8 cellular contexts compared by ENCODE assay signal in the genomic region with DNA sequence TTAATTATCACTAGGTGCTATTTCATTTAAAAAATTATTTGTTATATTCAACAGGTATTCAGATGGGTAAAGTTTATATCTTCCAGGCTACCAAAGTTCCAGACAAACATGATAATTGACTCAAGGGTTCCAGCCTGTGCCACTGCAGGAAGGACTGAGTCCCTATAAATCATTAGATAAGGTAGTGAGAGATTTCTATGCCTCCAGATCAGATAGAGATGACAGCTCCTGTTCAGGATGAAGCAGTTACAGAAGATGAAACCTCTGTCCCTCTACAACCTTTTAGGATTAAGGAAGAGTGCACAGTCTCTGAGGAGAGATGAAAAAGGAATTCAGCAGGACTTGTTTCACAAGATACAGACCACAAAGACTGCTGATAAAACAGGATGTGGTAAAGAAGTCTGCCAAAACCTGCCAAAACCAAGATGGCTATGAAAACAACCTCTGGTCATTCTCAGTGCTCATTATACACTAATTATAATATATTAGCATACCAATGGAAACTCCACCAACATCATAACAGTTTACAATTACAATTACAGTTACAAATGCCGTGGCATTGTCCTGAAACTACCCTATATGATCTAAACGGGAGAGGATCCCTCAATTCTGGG.
A peak's percentile ranks its signal among the peaks of the same experiment; 100 is the strongest.
DNase-seq lines count a peak whose midpoint lies in the region; FAIRE-seq and TF ChIP-seq lines count a peak whose summit lies in the region.

No MANE protein-coding gene starts in this region.

- H2AFZ ChIP-seq in astrocyte (ENCODE audit: low read depth, low read length): no peak overlapping the region

- no peaks in the 10 kb centered on the region for H3K79me2 ChIP-seq in astrocyte (ENCODE audit: insufficient read depth, low read length)

- DNase-seq in activated naive CD4-positive, alpha-beta T cell treated with anti-CD3 and anti-CD28 coated beads for 36 hours: peak; percentile 29
- DNase-seq in activated naive CD4-positive, alpha-beta T cell treated with Interleukin-2 at 50 U/mL for 16 hours: no peak
- DNase-seq in HS-5 (ENCODE audit: low read depth) (peak; percentile 66), astrocyte (ENCODE audit: low read depth) (peak; percentile 96), sigmoid colon (no peak), UCSD-AML1 (lab: John Stamatoyannopoulos, UW; ENCODE audit: unreplicated experiment) (no peak), GOT3 (lab: John Stamatoyannopoulos, UW) (no peak), GM10248 (ENCODE audit: extremely low spot score) (no peak)

- no peaks in the 10 kb centered on the region for H3K9me3 ChIP-seq in astrocyte (ENCODE audit: insufficient read depth, low read depth, low read length)
- no peaks in the 10 kb centered on the region for H3K9me3 ChIP-seq in sigmoid colon

- 33 to 34% methylated on average over 2 of the region's 2 CpGs for WGBS in sigmoid colon, 2 donors

- H3K27ac Mint-ChIP-seq in activated naive CD4-positive, alpha-beta T cell treated with anti-CD3 and anti-CD28 coated beads for 36 hours: peak overlapping the region; percentile 37
- H3K27ac Mint-ChIP-seq in astrocyte (ENCODE audit: unreplicated experiment): no peak overlapping the region

- H3K4me1 Mint-ChIP-seq in activated naive CD4-positive, alpha-beta T cell treated with anti-CD3 and anti-CD28 coated beads for 36 hours (ENCODE audit: low read depth): peaks cover 39% of the 10 kb centered on the region
- H3K4me1 Mint-ChIP-seq in astrocyte (ENCODE audit: low read depth, unreplicated experiment): peaks cover 9% of the 10 kb centered on the region

- H3K4me1 ChIP-seq in astrocyte (ENCODE audit: insufficient read depth, low read length) (no peaks in the 10 kb centered on the region), sigmoid colon (peaks cover 0 to 25% (median 16%) of the 10 kb centered on the region in 4 donors)

- peak; percentile 23 for FAIRE-seq in astrocyte (lab: Jason Lieb, UNC)

- H3K4me3 ChIP-seq in astrocyte (ENCODE audit: insufficient read depth, low read depth, low read length) (peak overlapping the region; percentile 1), sigmoid colon (peak overlapping the region in 1 of 4 donors; percentile 5)

- CTCF ChIA-PET in activated naive CD4-positive, alpha-beta T cell treated with anti-CD3 and anti-CD28 coated beads for 36 hours (lab: Charles Lee): no interaction called here
- CTCF ChIA-PET in GM10248 (lab: Yijun Ruan, JAX): interaction anchor here (0.9 to 1.1 kb wide), 2 partner anchors 10 to 20 kb away, joined by 3 read pairs; no protein-coding TSS in a partner anchor

- H3K36me3 ChIP-seq in astrocyte (ENCODE audit: insufficient read depth, low read length) (no peaks in the 10 kb centered on the region), sigmoid colon (no peaks in the 10 kb centered on the region)

- H3K4me3 Mint-ChIP-seq in activated naive CD4-positive, alpha-beta T cell treated with anti-CD3 and anti-CD28 coated beads for 36 hours: no peak overlapping the region
- no peak overlapping the region for H3K4me3 Mint-ChIP-seq in astrocyte (ENCODE audit: unreplicated experiment)

- no peaks in the 10 kb centered on the region for H4K20me1 ChIP-seq in astrocyte (ENCODE audit: insufficient read depth, low read length)

- H3K36me3 Mint-ChIP-seq in activated naive CD4-positive, alpha-beta T cell treated with anti-CD3 and anti-CD28 coated beads for 36 hours (ENCODE audit: low read depth): peaks cover 2% of the 10 kb centered on the region
- no peaks in the 10 kb centered on the region for H3K36me3 Mint-ChIP-seq in astrocyte (ENCODE audit: low read depth, unreplicated experiment)

- peak overlapping the region; percentile 75 for H3K4me2 ChIP-seq in astrocyte (ENCODE audit: low read length)

- TF ChIP-seq POLR2A in sigmoid colon (IDR thresholded peaks at IDR 0.05): no peak

- H3K9me3 Mint-ChIP-seq in activated naive CD4-positive, alpha-beta T cell treated with anti-CD3 and anti-CD28 coated beads for 36 hours: peaks cover 3% of the 10 kb centered on the region
- H3K9me3 Mint-ChIP-seq in astrocyte (ENCODE audit: unreplicated experiment): peaks cover 2% of the 10 kb centered on the region

- TF ChIP-seq EP300 in sigmoid colon (IDR thresholded peaks at IDR 0.05): no peak

- POLR2A ChIA-PET in GM10248 (lab: Yijun Ruan, JAX): no interaction called here

- H3K27ac ChIP-seq in astrocyte (ENCODE audit: low read depth, low read length) (peak overlapping the region; percentile 11), sigmoid colon (peak overlapping the region in 3 of 4 donors; percentile 52 to 64 (median 56))

- H3K27me3 ChIP-seq in astrocyte (ENCODE audit: insufficient read depth, low read length) (peaks cover 2% of the 10 kb centered on the region), sigmoid colon (no peaks in the 10 kb centered on the region)

- intact Hi-C loops in activated naive CD4-positive, alpha-beta T cell treated with anti-CD3 and anti-CD28 coated beads for 36 hours (cut with micrococcal nuclease): no loop called here
- intact Hi-C loops in sigmoid colon (cut with DNase I): no loop called here

- peak overlapping the region; percentile 18 for H3K9ac ChIP-seq in astrocyte (ENCODE audit: low read length)

- no peaks in the 10 kb centered on the region for H3K27me3 Mint-ChIP-seq in activated naive CD4-positive, alpha-beta T cell treated with anti-CD3 and anti-CD28 coated beads for 36 hours (ENCODE audit: low read depth)
- no peaks in the 10 kb centered on the region for H3K27me3 Mint-ChIP-seq in astrocyte (ENCODE audit: low read depth, unreplicated experiment)

- TF ChIP-seq CTCF in astrocyte (IDR thresholded peaks at IDR 0.05; ENCODE audit: insufficient read depth, low read depth, low read length) (no peak), sigmoid colon (IDR thresholded peaks at IDR 0.05) (no peak), GM10248 (IDR thresholded peaks at IDR 0.05; ENCODE audit: control extremely low read depth, extremely low read depth, low read depth, missing control alignments) (no peak)

Comparison
In these comparisons a context has a peak if more than half of its experiments do, and no peak if none do; other contexts are left out.
1. DNase-seq: peak in activated naive CD4-positive, alpha-beta T cell treated with anti-CD3 and anti-CD28 coated beads for 36 hours (single experiment), HS-5 (single experiment) and astrocyte (single experiment); none in activated naive CD4-positive, alpha-beta T cell treated with Interleukin-2 at 50 U/mL for 16 hours (single experiment), sigmoid colon (single experiment), UCSD-AML1 (single experiment), GOT3 (single experiment) and GM10248 (single experiment).